In genomic region chr3:48500656-48501055, GRCh38 we compare ENCODE assay signal across 23 cellular contexts. TPM values are rescaled to one million over a fixed set of nuclear protein-coding genes. Genes with fewer than 3 reads are reported as not detected.
DNase-seq lines count a peak whose midpoint lies in the region; ATAC-seq and TF ChIP-seq lines count a peak whose summit lies in the region.
"Had no signal": no experiment of that assay in that cellular context is flagged by ENCODE, and none has a peak within 500 bp of the region (broad histone marks: within the 10 kb centered on the region; RNA-seq: fewer than 3 reads in every experiment).

No MANE protein-coding gene starts in this region.

- H2AFZ ChIP-seq in PC-3 (ENCODE audit: low read length) (no peak overlapping the region), trophoblast cell (ENCODE audit: insufficient read depth, low read length, poor library complexity) (no peak overlapping the region)
- H2AFZ ChIP-seq: GM23338 had no signal

- no peak overlapping the region for H3K23ac ChIP-seq in trophoblast cell (ENCODE audit: low read length)

- H3K27me3 Mint-ChIP-seq in CD8-positive, alpha-beta T cell (ENCODE audit: low read depth) = no peaks in the 10 kb centered on the region
- H3K27me3 Mint-ChIP-seq in effector memory CD8-positive, alpha-beta T cell = no peaks in the 10 kb centered on the region
- H3K27me3 Mint-ChIP-seq: activated CD4-positive, alpha-beta T cell treated with anti-CD3 and anti-CD28 coated beads for 36 hours; dendritic cell treated with granulocyte-macrophage colony-stimulating factor and Interleukin-4, amounts not matched to agents 40 ng/mL and 50 ng/mL, for 4 days; memory B cell had no signal

- no peak overlapping the region for H3K27ac ChIP-seq in CD8-positive, alpha-beta T cell (ENCODE audit: low read depth, low read length)
- H3K27ac ChIP-seq in PC-3 (ENCODE audit: low read length) (no peak overlapping the region), trophoblast cell (ENCODE audit: low read depth, low read length) (no peak overlapping the region)
- H3K27ac ChIP-seq: ovary, SJSA1 had no signal

- no peak overlapping the region for H3K4me3 ChIP-seq in CD8-positive, alpha-beta T cell (ENCODE audit: low read depth, low read length)
- no peak overlapping the region for H3K4me3 ChIP-seq in PC-3 (ENCODE audit: low read length)
- no peak overlapping the region for H3K4me3 ChIP-seq in trophoblast cell (ENCODE audit: low read depth, low read length)
- H3K4me3 ChIP-seq: GM23338, ovary, SJSA1 had no signal

- H3K27ac Mint-ChIP-seq in CD8-positive, alpha-beta T cell = peak overlapping the region; percentile 45
- H3K27ac Mint-ChIP-seq in effector memory CD8-positive, alpha-beta T cell = peak overlapping the region; percentile 90 to 91
- H3K27ac Mint-ChIP-seq: dendritic cell treated with granulocyte-macrophage colony-stimulating factor and Interleukin-4, amounts not matched to agents 40 ng/mL and 50 ng/mL, for 4 days had no signal

- H2BK5ac ChIP-seq in trophoblast cell (ENCODE audit: low read depth, low read length, poor library complexity) = no peak overlapping the region

- peaks cover 18% of the 10 kb centered on the region for H3K79me1 ChIP-seq in trophoblast cell (ENCODE audit: low read length)

- no peak for ATAC-seq in CD8-positive, alpha-beta T cell
- no peak for ATAC-seq in PC-3
- no peak for ATAC-seq in effector memory CD8-positive, alpha-beta T cell (replicated peaks)
- no peak for ATAC-seq in GM19467 (IDR thresholded peaks at IDR 0.05; ENCODE audit: unreplicated experiment)
- ATAC-seq: activated CD4-positive, alpha-beta T cell treated with anti-CD3 and anti-CD28 coated beads for 36 hours; GM23338; left cardiac atrium had no signal

- WGBS in trophoblast cell (ENCODE audit: extremely low coverage, insufficient coverage, insufficient read length) = no CpG with 5 or more reads among the region's 5 CpGs

- H2AK5ac ChIP-seq in trophoblast cell (ENCODE audit: low read length) = no peak overlapping the region

- no peak overlapping the region for H2BK12ac ChIP-seq in trophoblast cell (ENCODE audit: low read length)

- CTCF ChIA-PET in CD8-positive, alpha-beta T cell (lab: Charles Lee) = interaction anchor here (1.3 to 5.0 kb wide), 4 partner anchors 42 to 100 kb away, joined by 3 to 21 read pairs (median 6); no protein-coding TSS in a partner anchor
- CTCF ChIA-PET in PC-3 (lab: Charles Lee) = no interaction called here

- no peaks in the 10 kb centered on the region for H3K27me3 ChIP-seq in CD8-positive, alpha-beta T cell (ENCODE audit: insufficient read depth, low read length)
- H3K27me3 ChIP-seq in PC-3 (ENCODE audit: low read length) (no peaks in the 10 kb centered on the region), trophoblast cell (ENCODE audit: insufficient read depth, low read length) (no peaks in the 10 kb centered on the region)
- H3K27me3 ChIP-seq: ovary, SJSA1 had no signal

- H3K14ac ChIP-seq in trophoblast cell (ENCODE audit: low read length) = no peak overlapping the region

- intact Hi-C loops in CD8-positive, alpha-beta T cell (cut with DNase I, micrococcal nuclease) = no loop called here
- intact Hi-C loops in PC-3 (cut with micrococcal nuclease) = no loop called here

- peaks cover 8% of the 10 kb centered on the region for H3K36me3 Mint-ChIP-seq in CD8-positive, alpha-beta T cell
- peaks cover 10% of the 10 kb centered on the region for H3K36me3 Mint-ChIP-seq in effector memory CD8-positive, alpha-beta T cell (ENCODE audit: insufficient read depth)

- H3K4me1 Mint-ChIP-seq in CD8-positive, alpha-beta T cell (ENCODE audit: low read depth) = peaks cover 29% of the 10 kb centered on the region
- peaks cover 36 to 38% of the 10 kb centered on the region in 2 donors for H3K4me1 Mint-ChIP-seq in effector memory CD8-positive, alpha-beta T cell (ENCODE audit: low read depth in 2 of 2)

- no peak overlapping the region for H4K8ac ChIP-seq in trophoblast cell (ENCODE audit: low read depth, low read length)

- H4K12ac ChIP-seq in trophoblast cell (ENCODE audit: low read depth, low read length) = no peak overlapping the region

- no peak for DNase-seq in CD8-positive, alpha-beta T cell
- DNase-seq in PC-3 = peak; percentile 36
- DNase-seq in effector memory CD8-positive, alpha-beta T cell = no peak
- peak; percentile 49 to 61 for DNase-seq in trophoblast cell
- no peak for DNase-seq in HCEC 1CT
- DNase-seq in activated CD4-positive, CD25-positive, alpha-beta regulatory T cell treated with anti-CD3 and anti-CD28 coated beads, Interleukin-2, amount 50 U/mL, for 72 hours = no peak
- DNase-seq: activated CD4-positive, alpha-beta T cell treated with anti-CD3 and anti-CD28 coated beads for 36 hours; activated naive CD4-positive, alpha-beta T cell treated with anti-CD3 and anti-CD28 coated beads, Interleukin-2, amount 50 U/mL, for 16 hours; activated T-cell treated with anti-CD3 and anti-CD28 coated beads, Interleukin-2, amount 50 U/mL, for 48 hours; anterior cingulate cortex; GF-D8; head of caudate nucleus; KBM-7; left cardiac atrium; NCI-H1436 treated with DMSO at 0.1 percent for 48 hours; ovary; stimulated activated CD4-positive, alpha-beta T cell treated with anti-CD3 and anti-CD28 coated beads, Interleukin-4, amount 100 ng/mL, for 24 hours; stimulated activated naive CD4-positive, alpha-beta T cell had no signal

- no peak for TF ChIP-seq CTCF in CD8-positive, alpha-beta T cell (IDR thresholded peaks at IDR 0.05)
- TF ChIP-seq CTCF in PC-3 (conservative IDR thresholded peaks at IDR 0.05; ENCODE audit: low read depth, low read length) = no peak

- no peaks in the 10 kb centered on the region for H3K9me3 ChIP-seq in CD8-positive, alpha-beta T cell (ENCODE audit: low read length)
- H3K9me3 ChIP-seq in PC-3 (ENCODE audit: low read length) (no peaks in the 10 kb centered on the region), trophoblast cell (ENCODE audit: insufficient read depth, low read depth, low read length) (peaks cover 2% of the 10 kb centered on the region)
- H3K9me3 ChIP-seq: ovary, SJSA1 had no signal

- H3K4me2 ChIP-seq in PC-3 (ENCODE audit: low read length) (peak overlapping the region; percentile 24; the same call in 1 of the 2 replicates), trophoblast cell (ENCODE audit: low read length) (no peak overlapping the region)
- H3K4me2 ChIP-seq: GM23338 had no signal

- H3K4ac ChIP-seq in trophoblast cell (ENCODE audit: low read depth, low read length) = no peak overlapping the region

- H3K9me3 Mint-ChIP-seq in CD8-positive, alpha-beta T cell = no peaks in the 10 kb centered on the region
- no peaks in the 10 kb centered on the region for H3K9me3 Mint-ChIP-seq in effector memory CD8-positive, alpha-beta T cell
- H3K9me3 Mint-ChIP-seq: memory B cell had no signal

- no peaks in the 10 kb centered on the region for H3K9me2 ChIP-seq in PC-3 (replicated peaks; ENCODE audit: low read length)

- H2BK120ac ChIP-seq in trophoblast cell (ENCODE audit: insufficient read depth, low read length, poor library complexity) = no peak overlapping the region

- H3K4me1 ChIP-seq in CD8-positive, alpha-beta T cell (ENCODE audit: insufficient read depth, low read length) = peaks cover 23% of the 10 kb centered on the region
- H3K4me1 ChIP-seq in PC-3 (ENCODE audit: insufficient read depth, low read length) (peaks cover 36% of the 10 kb centered on the region), trophoblast cell (ENCODE audit: control insufficient read depth in 1 of 2, insufficient read depth in 2 of 2, low read length in 2 of 2) (peaks cover 20 to 30% of the 10 kb centered on the region in 2 experiments)

- H3K9ac ChIP-seq in PC-3 (ENCODE audit: low read length) = no peak overlapping the region
- no peak overlapping the region for H3K9ac ChIP-seq in trophoblast cell (ENCODE audit: low read length)

- no peak overlapping the region for H4K91ac ChIP-seq in trophoblast cell (ENCODE audit: low read depth, low read length)

- H3K36me3 ChIP-seq in CD8-positive, alpha-beta T cell (ENCODE audit: insufficient read depth, low read length) = peaks cover 4% of the 10 kb centered on the region
- H3K36me3 ChIP-seq in PC-3 (ENCODE audit: low read depth, low read length) = no peaks in the 10 kb centered on the region
- peaks cover 15 to 16% of the 10 kb centered on the region in 2 experiments for H3K36me3 ChIP-seq in trophoblast cell (ENCODE audit: control insufficient read depth in 1 of 2, insufficient read depth in 2 of 2, low read length in 2 of 2)
- H3K36me3 ChIP-seq: ovary had no signal

- H3K79me2 ChIP-seq in PC-3 (ENCODE audit: low read length) (peaks cover 30% of the 10 kb centered on the region), trophoblast cell (ENCODE audit: control insufficient read depth, insufficient read depth, low read length, poor library complexity) (peaks cover 13% of the 10 kb centered on the region)

- no peak overlapping the region for H3K18ac ChIP-seq in trophoblast cell (ENCODE audit: low read length)

- POLR2A ChIA-PET in CD8-positive, alpha-beta T cell (lab: Charles Lee) = interaction anchor here (0.8 kb wide), 1 partner anchor 34 kb away, joined by 3 read pairs; a partner anchor contains a TSS
- POLR2A ChIA-PET in PC-3 (lab: Charles Lee; ENCODE audit: unreplicated experiment) = no interaction called here

- no peaks in the 10 kb centered on the region for H4K20me1 ChIP-seq in PC-3 (ENCODE audit: low read length)

- no peaks in the 10 kb centered on the region for H3F3A ChIP-seq in PC-3 (ENCODE audit: low read length, unreplicated experiment)

- BruUV-seq in PC-3 (replicated peaks; lab: Mats Ljungman, UMichigan) = no TSS peak

- no peak overlapping the region for H3K4me3 Mint-ChIP-seq in CD8-positive, alpha-beta T cell
- H3K4me3 Mint-ChIP-seq in effector memory CD8-positive, alpha-beta T cell = no peak overlapping the region
- H3K4me3 Mint-ChIP-seq: activated CD4-positive, alpha-beta T cell treated with anti-CD3 and anti-CD28 coated beads for 36 hours; dendritic cell treated with granulocyte-macrophage colony-stimulating factor and Interleukin-4, amounts not matched to agents 40 ng/mL and 50 ng/mL, for 4 days; GM23338; memory B cell had no signal

RNA-seq across cellular contexts. Expression of gene SHISA5, which starts 3.3 kb away (rescaled TPM):
- total RNA-seq in CD8-positive, alpha-beta T cell = 10 to 100 TPM; 84.3 to 86.0 TPM
- total RNA-seq in PC-3 (2014; rRNA removed) = 159 and 164 TPM in 2 replicates
- polyA plus RNA-seq in trophoblast cell (2013) = 314 and 318 TPM in 2 replicates

RNA-seq across cellular contexts. Expression of gene ATRIP, which starts 54.1 kb away (rescaled TPM):
- 1 to 10 TPM; 7.4 to 8.7 TPM for total RNA-seq in CD8-positive, alpha-beta T cell
- 13.9 and 16.1 TPM in 2 replicates for total RNA-seq in PC-3 (2014; rRNA removed)
- 9.1 and 9.8 TPM in 2 replicates for polyA plus RNA-seq in trophoblast cell (2013)

RNA-seq across cellular contexts. Expression of gene PFKFB4, which starts 55.9 kb away (rescaled TPM):
- 1 to 10 TPM; 1.2 to 1.3 TPM for total RNA-seq in CD8-positive, alpha-beta T cell
- total RNA-seq in PC-3 (2014; rRNA removed) = 33.5 and 35.2 TPM in 2 replicates
- 18.7 TPM in 2 replicates for polyA plus RNA-seq in trophoblast cell (2013)

Comparison
In these comparisons a context has a peak if more than half of its experiments do, and no peak if none do; other contexts are left out.
1. DNase-seq: peak in PC-3 (single experiment) and trophoblast cell (2 of 2); none in CD8-positive, alpha-beta T cell (0 of 7), effector memory CD8-positive, alpha-beta T cell (0 of 3), HCEC 1CT (single experiment) and activated CD4-positive, CD25-positive, alpha-beta regulatory T cell treated with anti-CD3 and anti-CD28 coated beads, Interleukin-2, amount 50 U/mL, for 72 hours (single experiment).
2. RNA of gene PFKFB4, which starts 55.9 kb away (total RNA-seq): 33.5 to 35.2 TPM in PC-3; 1.2 to 1.3 TPM in CD8-positive, alpha-beta T cell; every median in the first group is over 10 times any median in the second.